In genomic region chr7:87416682-87417587, GRCh38 we compare ENCODE assay signal across 7 cellular contexts.
DNase-seq lines count a peak whose midpoint lies in the region; ATAC-seq and FAIRE-seq lines count a peak whose summit lies in the region.

No MANE protein-coding gene starts in this region.

- FAIRE-seq in islet of Langerhans (lab: Jason Lieb, UNC): peak; percentile 98

- ATAC-seq in GM18499 (IDR thresholded peaks at IDR 0.05; ENCODE audit: insufficient read depth, unreplicated experiment) (peak; percentile 91), HG02884 (IDR thresholded peaks at IDR 0.05; ENCODE audit: unreplicated experiment) (peak; percentile 72)

- peak; percentile 8 for DNase-seq in NCI-H2107 (lab: John Stamatoyannopoulos, UW)
- DNase-seq in UCSD-AML1 (lab: John Stamatoyannopoulos, UW; ENCODE audit: unreplicated experiment): peak; percentile 3
- peak; percentile 7 for DNase-seq in brain pericyte (ENCODE audit: low read depth, low spot score)
- peak; percentile 77 for DNase-seq in stimulated activated CD4-positive, alpha-beta T cell treated with anti-CD3 and anti-CD28 coated beads, Interleukin-4, amount 100 ng/mL, for 24 hours

Comparison
In these comparisons a context has a peak if more than half of its experiments do, and no peak if none do; other contexts are left out.
1. Peak in every context shown above with its lines: DNase-seq and ATAC-seq.
2. DNase-seq: peak in every context shown above with its lines; median percentile 77 in stimulated activated CD4-positive, alpha-beta T cell treated with anti-CD3 and anti-CD28 coated beads, Interleukin-4, amount 100 ng/mL, for 24 hours; 8 in NCI-H2107; 7 in brain pericyte; 3 in UCSD-AML1.